In the genomic region with DNA sequence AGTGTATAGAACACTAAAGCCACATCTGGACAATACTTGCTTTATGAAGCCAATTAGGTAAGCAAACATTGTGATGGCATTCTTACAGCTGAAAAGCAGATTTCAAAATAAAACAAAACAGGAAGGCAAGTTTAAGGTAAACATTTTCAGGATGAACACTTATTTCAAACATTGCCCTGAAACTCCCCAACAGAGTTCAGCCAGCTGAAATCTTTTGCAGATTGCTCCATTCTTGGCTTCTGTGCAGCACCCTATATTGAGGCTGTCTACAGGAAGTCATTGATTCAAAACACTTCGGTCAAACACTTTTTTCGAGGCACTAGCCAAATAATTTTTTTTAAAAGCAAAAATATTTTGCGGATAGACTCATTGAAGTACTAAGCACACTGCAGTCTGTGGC, we compare ENCODE assay signal across 2 cellular contexts.
TF ChIP-seq lines count a peak whose summit lies in the region.

No MANE protein-coding gene starts in this region.

TF ChIP-seq in GM23338, 12 proteins besides CTCF, POLR2A, EP300 and RAD21:
- TF ChIP-seq ZNF114 (CRISPR knock-in tag; IDR thresholded peaks at IDR 0.05) (no peak), POLR2AphosphoS5 (IDR thresholded peaks at IDR 0.05; ENCODE audit: low read depth) (no peak)
- TF ChIP-seq, protein P1, sequence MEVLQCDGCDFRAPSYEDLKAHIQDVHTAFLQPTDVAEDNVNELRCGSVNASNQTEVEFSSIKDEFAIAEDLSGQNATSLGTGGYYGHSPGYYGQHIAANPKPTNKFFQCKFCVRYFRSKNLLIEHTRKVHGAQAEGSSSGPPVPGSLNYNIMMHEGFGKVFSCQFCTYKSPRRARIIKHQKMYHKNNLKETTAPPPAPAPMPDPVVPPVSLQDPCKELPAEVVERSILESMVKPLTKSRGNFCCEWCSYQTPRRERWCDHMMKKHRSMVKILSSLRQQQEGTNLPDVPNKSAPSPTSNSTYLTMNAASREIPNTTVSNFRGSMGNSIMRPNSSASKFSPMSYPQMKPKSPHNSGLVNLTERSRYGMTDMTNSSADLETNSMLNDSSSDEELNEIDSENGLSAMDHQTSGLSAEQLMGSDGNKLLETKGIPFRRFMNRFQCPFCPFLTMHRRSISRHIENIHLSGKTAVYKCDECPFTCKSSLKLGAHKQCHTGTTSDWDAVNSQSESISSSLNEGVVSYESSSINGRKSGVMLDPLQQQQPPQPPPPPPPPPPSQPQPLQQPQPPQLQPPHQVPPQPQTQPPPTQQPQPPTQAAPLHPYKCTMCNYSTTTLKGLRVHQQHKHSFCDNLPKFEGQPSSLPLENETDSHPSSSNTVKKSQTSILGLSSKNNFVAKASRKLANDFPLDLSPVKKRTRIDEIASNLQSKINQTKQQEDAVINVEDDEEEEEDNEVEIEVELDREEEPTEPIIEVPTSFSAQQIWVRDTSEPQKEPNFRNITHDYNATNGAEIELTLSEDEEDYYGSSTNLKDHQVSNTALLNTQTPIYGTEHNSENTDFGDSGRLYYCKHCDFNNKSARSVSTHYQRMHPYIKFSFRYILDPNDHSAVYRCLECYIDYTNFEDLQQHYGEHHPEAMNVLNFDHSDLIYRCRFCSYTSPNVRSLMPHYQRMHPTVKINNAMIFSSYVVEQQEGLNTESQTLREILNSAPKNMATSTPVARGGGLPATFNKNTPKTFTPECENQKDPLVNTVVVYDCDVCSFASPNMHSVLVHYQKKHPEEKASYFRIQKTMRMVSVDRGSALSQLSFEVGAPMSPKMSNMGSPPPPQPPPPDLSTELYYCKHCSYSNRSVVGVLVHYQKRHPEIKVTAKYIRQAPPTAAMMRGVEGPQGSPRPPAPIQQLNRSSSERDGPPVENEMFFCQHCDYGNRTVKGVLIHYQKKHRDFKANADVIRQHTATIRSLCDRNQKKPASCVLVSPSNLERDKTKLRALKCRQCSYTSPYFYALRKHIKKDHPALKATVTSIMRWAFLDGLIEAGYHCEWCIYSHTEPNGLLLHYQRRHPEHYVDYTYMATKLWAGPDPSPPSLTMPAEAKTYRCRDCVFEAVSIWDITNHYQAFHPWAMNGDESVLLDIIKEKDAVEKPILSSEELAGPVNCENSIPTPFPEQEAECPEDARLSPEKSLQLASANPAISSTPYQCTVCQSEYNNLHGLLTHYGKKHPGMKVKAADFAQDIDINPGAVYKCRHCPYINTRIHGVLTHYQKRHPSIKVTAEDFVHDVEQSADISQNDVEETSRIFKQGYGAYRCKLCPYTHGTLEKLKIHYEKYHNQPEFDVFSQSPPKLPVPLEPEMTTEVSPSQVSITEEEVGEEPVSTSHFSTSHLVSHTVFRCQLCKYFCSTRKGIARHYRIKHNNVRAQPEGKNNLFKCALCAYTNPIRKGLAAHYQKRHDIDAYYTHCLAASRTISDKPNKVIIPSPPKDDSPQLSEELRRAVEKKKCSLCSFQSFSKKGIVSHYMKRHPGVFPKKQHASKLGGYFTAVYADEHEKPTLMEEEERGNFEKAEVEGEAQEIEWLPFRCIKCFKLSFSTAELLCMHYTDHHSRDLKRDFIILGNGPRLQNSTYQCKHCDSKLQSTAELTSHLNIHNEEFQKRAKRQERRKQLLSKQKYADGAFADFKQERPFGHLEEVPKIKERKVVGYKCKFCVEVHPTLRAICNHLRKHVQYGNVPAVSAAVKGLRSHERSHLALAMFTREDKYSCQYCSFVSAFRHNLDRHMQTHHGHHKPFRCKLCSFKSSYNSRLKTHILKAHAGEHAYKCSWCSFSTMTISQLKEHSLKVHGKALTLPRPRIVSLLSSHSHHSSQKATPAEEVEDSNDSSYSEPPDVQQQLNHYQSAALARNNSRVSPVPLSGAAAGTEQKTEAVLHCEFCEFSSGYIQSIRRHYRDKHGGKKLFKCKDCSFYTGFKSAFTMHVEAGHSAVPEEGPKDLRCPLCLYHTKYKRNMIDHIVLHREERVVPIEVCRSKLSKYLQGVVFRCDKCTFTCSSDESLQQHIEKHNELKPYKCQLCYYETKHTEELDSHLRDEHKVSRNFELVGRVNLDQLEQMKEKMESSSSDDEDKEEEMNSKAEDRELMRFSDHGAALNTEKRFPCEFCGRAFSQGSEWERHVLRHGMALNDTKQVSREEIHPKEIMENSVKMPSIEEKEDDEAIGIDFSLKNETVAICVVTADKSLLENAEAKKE (CRISPR knock-in tag; IDR thresholded peaks at IDR 0.05) = no peak

TF ChIP-seq in endothelial cell of umbilical vein, 7 proteins besides CTCF, POLR2A, EP300 and RAD21:
- TF ChIP-seq EZH2 (IDR thresholded peaks at IDR 0.05; ENCODE audit: borderline replicate concordance, low read depth, low read length, severe bottlenecking) = no peak
- TF ChIP-seq POLR2AphosphoS5 (IDR thresholded peaks at IDR 0.05; ENCODE audit: insufficient read depth, low read depth, low read length) = no peak
- no peak for TF ChIP-seq FOS (IDR thresholded peaks at IDR 0.05; ENCODE audit: borderline replicate concordance, insufficient read depth, low read length)
- no peak for TF ChIP-seq MYC (IDR thresholded peaks at IDR 0.05; ENCODE audit: low read depth, low read length)
- TF ChIP-seq GATA2 (IDR thresholded peaks at IDR 0.05; ENCODE audit: insufficient read depth, insufficient read length, low read depth, low read length) = no peak
- TF ChIP-seq, protein P2, sequence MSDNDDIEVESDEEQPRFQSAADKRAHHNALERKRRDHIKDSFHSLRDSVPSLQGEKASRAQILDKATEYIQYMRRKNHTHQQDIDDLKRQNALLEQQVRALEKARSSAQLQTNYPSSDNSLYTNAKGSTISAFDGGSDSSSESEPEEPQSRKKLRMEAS (IDR thresholded peaks at IDR 0.05; ENCODE audit: insufficient read depth, insufficient read length) = no peak
- TF ChIP-seq JUN (IDR thresholded peaks at IDR 0.05; ENCODE audit: borderline replicate concordance, insufficient read depth, insufficient read length, low read depth) = no peak
